ENCODE assay signal across 9 cellular contexts in genomic region chr17:74750327-74751069, GRCh38. TPM values are rescaled to one million over a fixed set of nuclear protein-coding genes. Genes with fewer than 3 reads are reported as not detected.
A peak's percentile ranks its signal among the peaks of the same experiment; 100 is the strongest.
DNase-seq lines count a peak whose midpoint lies in the region; ATAC-seq and TF ChIP-seq lines count a peak whose summit lies in the region.
"Had no signal": no experiment of that assay in that cellular context is flagged by ENCODE, and none has a peak within 500 bp of the region (broad histone marks: within the 10 kb centered on the region; RNA-seq: fewer than 3 reads in every experiment).

No MANE protein-coding gene starts in this region.

- H3K4me1 Mint-ChIP-seq in HFFc6 (ENCODE audit: low read depth), result peaks cover 38% of the 10 kb centered on the region
- H3K4me1 Mint-ChIP-seq in activated CD8-positive, alpha-beta T cell treated with anti-CD3 and anti-CD28 coated beads for 36 hours (ENCODE audit: low read depth), result peaks cover 49% of the 10 kb centered on the region

- DNase-seq in HFFc6, result no peak
- DNase-seq in activated CD8-positive, alpha-beta T cell treated with anti-CD3 and anti-CD28 coated beads for 36 hours, result peak; percentile 47
- no peak for DNase-seq in smooth muscle cell (lab: John Stamatoyannopoulos, UW; ENCODE audit: unreplicated experiment)
- DNase-seq in SIG-M5 (lab: John Stamatoyannopoulos, UW), result no peak
- DNase-seq in foreskin melanocyte, result no peak
- DNase-seq: NCI-H2171 had no signal

- peaks cover 12% of the 10 kb centered on the region for H3K79me2 ChIP-seq in smooth muscle cell (ENCODE audit: low read depth)

- H3K27me3 Mint-ChIP-seq in HFFc6 (ENCODE audit: insufficient read depth), result peaks cover 3% of the 10 kb centered on the region
- no peaks in the 10 kb centered on the region for H3K27me3 Mint-ChIP-seq in activated CD8-positive, alpha-beta T cell treated with anti-CD3 and anti-CD28 coated beads for 36 hours

- POLR2A ChIA-PET in activated CD8-positive, alpha-beta T cell treated with anti-CD3 and anti-CD28 coated beads for 36 hours (lab: Charles Lee), result interaction anchor here (0.5 to 5.5 kb wide), 13 partner anchors 9 to 42 kb away, joined by 3 to 35 read pairs (median 6); partner anchors contain the start of gene RAB37

- no peak overlapping the region for H3K9ac ChIP-seq in smooth muscle cell (ENCODE audit: low read depth)

- ATAC-seq in activated CD8-positive, alpha-beta T cell treated with anti-CD3 and anti-CD28 coated beads for 36 hours, result no peak
- ATAC-seq in GM18873 (IDR thresholded peaks at IDR 0.05; ENCODE audit: low FRiP score, unreplicated experiment) (no peak), HG03175 (IDR thresholded peaks at IDR 0.05; ENCODE audit: unreplicated experiment) (no peak)

- no peak overlapping the region for H3K27ac Mint-ChIP-seq in HFFc6
- peak overlapping the region; percentile 86 for H3K27ac Mint-ChIP-seq in activated CD8-positive, alpha-beta T cell treated with anti-CD3 and anti-CD28 coated beads for 36 hours

- H3K36me3 Mint-ChIP-seq in HFFc6 (ENCODE audit: low read depth), result peaks cover 5% of the 10 kb centered on the region; the same call in 1 of the 2 replicates
- H3K36me3 Mint-ChIP-seq in activated CD8-positive, alpha-beta T cell treated with anti-CD3 and anti-CD28 coated beads for 36 hours (ENCODE audit: low read depth), result peaks cover 50% of the 10 kb centered on the region

- H3K36me3 ChIP-seq in smooth muscle cell (ENCODE audit: low read depth), result no peaks in the 10 kb centered on the region

- H3K9me3 Mint-ChIP-seq in HFFc6, result no peaks in the 10 kb centered on the region
- no peaks in the 10 kb centered on the region for H3K9me3 Mint-ChIP-seq in activated CD8-positive, alpha-beta T cell treated with anti-CD3 and anti-CD28 coated beads for 36 hours

- CTCF ChIA-PET in activated CD8-positive, alpha-beta T cell treated with anti-CD3 and anti-CD28 coated beads for 36 hours (lab: Charles Lee), result interaction anchor here (1.0 to 7.9 kb wide), 10 partner anchors 7 to 93 kb away, joined by 3 to 98 read pairs (median 16); partner anchors contain the start of genes NAT9 and RAB37

- H2AFZ ChIP-seq in smooth muscle cell (ENCODE audit: low read depth), result no peak overlapping the region

- peaks cover 18% of the 10 kb centered on the region for H3F3A ChIP-seq in smooth muscle cell (ENCODE audit: low read depth)

- H3K9me3 ChIP-seq in smooth muscle cell (replicated peaks; ENCODE audit: low read depth), result no peaks in the 10 kb centered on the region

- H3K27ac ChIP-seq in smooth muscle cell (ENCODE audit: low read depth), result no peak overlapping the region

- H3K4me2 ChIP-seq in smooth muscle cell, result peak overlapping the region; percentile 83

- peak overlapping the region; percentile 90 for H3K4me3 Mint-ChIP-seq in HFFc6
- peak overlapping the region; percentile 85 for H3K4me3 Mint-ChIP-seq in activated CD8-positive, alpha-beta T cell treated with anti-CD3 and anti-CD28 coated beads for 36 hours

- intact Hi-C loops in activated CD8-positive, alpha-beta T cell treated with anti-CD3 and anti-CD28 coated beads for 36 hours (cut with micrococcal nuclease), result no loop called here

- TF ChIP-seq CTCF in HFFc6 (IDR thresholded peaks at IDR 0.05), result no peak
- TF ChIP-seq CTCF in activated CD8-positive, alpha-beta T cell treated with anti-CD3 and anti-CD28 coated beads for 36 hours (IDR thresholded peaks at IDR 0.05), result no peak
- TF ChIP-seq CTCF in smooth muscle cell (IDR thresholded peaks at IDR 0.05; ENCODE audit: borderline replicate concordance, insufficient read depth, poor library complexity, severe bottlenecking), result no peak

- no peaks in the 10 kb centered on the region for H3K27me3 ChIP-seq in smooth muscle cell (ENCODE audit: low read depth)

- peaks cover 38% of the 10 kb centered on the region for H3K4me1 ChIP-seq in smooth muscle cell (ENCODE audit: low read depth)

- peak overlapping the region; percentile 88 for H3K4me3 ChIP-seq in iPS-11a (ENCODE audit: low read depth, low read length)
- H3K4me3 ChIP-seq in smooth muscle cell, result peak overlapping the region; percentile 72

- 90% methylated on average over 13 of the region's 13 CpGs for WGBS in smooth muscle cell (ENCODE audit: low lambda C conversion rate)

- H4K20me1 ChIP-seq in smooth muscle cell (ENCODE audit: low read depth), result no peaks in the 10 kb centered on the region

RNA-seq across cellular contexts. Expression of gene NHERF1, which starts 2.1 kb away (rescaled TPM):
- total RNA-seq in HFFc6 (2021; fragmentation: NEBNext Ultra II Directional; extraction: Animal tissue kit (Norgen Biotek cat#: 25700)), result 10 to 100 TPM; 15.7 to 18.9 (median 17.5) TPM
- 100 to 1,000 TPM; 143 to 150 TPM for total RNA-seq in activated CD8-positive, alpha-beta T cell treated with anti-CD3 and anti-CD28 coated beads for 36 hours
- 12.4 and 23.2 TPM in 2 replicates for total RNA-seq in smooth muscle cell
- polyA plus RNA-seq in smooth muscle cell, result 31.9 and 38.8 TPM in 2 replicates

RNA-seq across cellular contexts. Expression of gene RAB37, which starts 13.4 kb away (rescaled TPM):
- total RNA-seq in HFFc6 (2021; fragmentation: NEBNext Ultra II Directional; extraction: Animal tissue kit (Norgen Biotek cat#: 25700)), result under 1 TPM in 3 of 6 experiments, not detected in 3; 0.11 to 0.28 (median 0.12) TPM
- total RNA-seq in activated CD8-positive, alpha-beta T cell treated with anti-CD3 and anti-CD28 coated beads for 36 hours, result 1 to 10 TPM; 6.6 to 6.7 TPM
- total RNA-seq in smooth muscle cell, result not detected in 2 replicates
- polyA plus RNA-seq in smooth muscle cell, result 0.16 TPM in 1 of 2 replicates, not detected in the other

RNA-seq across cellular contexts. Expression of gene NAT9, which starts 25.6 kb away (rescaled TPM):
- total RNA-seq in HFFc6 (2021; fragmentation: NEBNext Ultra II Directional; extraction: Animal tissue kit (Norgen Biotek cat#: 25700)), result 10 to 100 TPM; 40.9 to 50.7 (median 46.6) TPM
- 10 to 100 TPM; 35.5 to 42.4 TPM for total RNA-seq in activated CD8-positive, alpha-beta T cell treated with anti-CD3 and anti-CD28 coated beads for 36 hours
- total RNA-seq in smooth muscle cell, result 21.4 and 23.5 TPM in 2 replicates
- polyA plus RNA-seq in smooth muscle cell, result 42.5 and 48.3 TPM in 2 replicates

RNA-seq across cellular contexts. Expression of gene CD300LF, which starts 37.8 kb away (rescaled TPM):
- not detected for total RNA-seq in HFFc6 (2021; fragmentation: NEBNext Ultra II Directional; extraction: Animal tissue kit (Norgen Biotek cat#: 25700))
- total RNA-seq in activated CD8-positive, alpha-beta T cell treated with anti-CD3 and anti-CD28 coated beads for 36 hours, result not detected
- total RNA-seq in smooth muscle cell, result not detected in 2 replicates
- not detected in 2 replicates for polyA plus RNA-seq in smooth muscle cell
